Comparison of ENCODE assay signal across 8 cellular contexts in the genomic region with DNA sequence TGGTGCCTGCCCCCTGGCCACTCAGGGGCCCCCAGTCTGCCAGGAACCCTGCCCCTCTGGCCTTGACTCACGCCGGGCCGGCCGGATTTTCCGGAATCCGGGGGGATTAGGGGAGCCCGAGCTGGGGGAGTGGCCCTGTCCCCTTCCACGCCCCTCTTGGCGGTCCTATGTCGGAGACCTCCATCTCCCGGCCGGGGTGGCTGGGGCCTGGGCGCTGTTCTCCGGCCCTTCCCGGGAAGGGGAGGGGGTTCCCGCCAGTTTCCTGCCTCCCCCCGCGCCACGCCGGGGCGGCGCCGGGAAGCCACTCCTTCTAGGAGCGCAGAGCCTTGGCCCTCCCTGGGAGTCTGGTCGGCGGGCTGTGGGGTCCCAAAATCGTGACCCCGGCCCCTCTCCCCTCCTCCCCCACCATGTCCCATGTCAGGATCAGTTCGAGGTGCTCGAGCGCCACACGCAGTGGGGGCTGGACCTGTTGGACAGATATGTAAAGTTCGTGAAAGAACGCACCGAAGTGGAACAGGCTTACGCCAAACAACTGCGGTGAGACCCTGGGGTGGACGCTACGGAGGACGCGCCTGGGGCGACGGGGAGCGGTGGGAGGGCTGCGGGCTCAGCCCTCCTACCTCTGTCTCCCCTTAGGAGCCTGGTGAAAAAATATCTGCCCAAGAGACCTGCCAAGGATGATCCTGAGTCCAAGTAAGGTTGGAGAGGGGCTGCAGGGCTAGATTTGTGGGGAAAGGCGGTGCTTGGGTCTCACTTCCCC. TPM values are rescaled to one million over a fixed set of nuclear protein-coding genes. Genes with fewer than 3 reads are reported as not detected.
DNase-seq lines count a peak whose midpoint lies in the region; ATAC-seq, FAIRE-seq and TF ChIP-seq lines count a peak whose summit lies in the region.

No MANE protein-coding gene starts in this region.

- no peaks in the 10 kb centered on the region for H3F3A ChIP-seq in PC-3 (ENCODE audit: low read length, unreplicated experiment)

- TF ChIP-seq RAD21 in HepG2 (CRISPR knock-in tag; IDR thresholded peaks at IDR 0.05) = no peak

- H3K9ac ChIP-seq in PC-3 (ENCODE audit: low read length) = peak overlapping the region; percentile 79
- peak overlapping the region; percentile 76 for H3K9ac ChIP-seq in HepG2 (ENCODE audit: insufficient read depth, low read depth, low read length)

- H3K4me1 ChIP-seq in PC-3 (ENCODE audit: insufficient read depth, low read length) (peaks cover 57% of the 10 kb centered on the region), HepG2 (ENCODE audit: insufficient read depth, low read length) (peaks cover 61% of the 10 kb centered on the region)

- TF ChIP-seq EP300 in HepG2 (IDR thresholded peaks at IDR 0.05; ENCODE audit: low read depth in 2 of 2, low read length in 2 of 2) (no peak), HepG2 (CRISPR knock-in tag; IDR thresholded peaks at IDR 0.05; ENCODE audit: borderline replicate concordance) (no peak)

- POLR2A ChIA-PET in PC-3 (lab: Charles Lee; ENCODE audit: unreplicated experiment) (no interaction called here), HepG2 (lab: Yijun Ruan, JAX) (interaction anchor here (1.4 to 2.6 kb wide), 2 partner anchors 12 to 20 kb away, joined by 13 to 20 read pairs; partner anchors contain the start of gene C3)

- BruUV-seq in PC-3 (replicated peaks; lab: Mats Ljungman, UMichigan) (no TSS peak), HepG2 (replicated peaks; lab: Mats Ljungman, UMichigan) (no TSS peak)

- peak overlapping the region; percentile 88 for H3K4me2 ChIP-seq in PC-3 (ENCODE audit: low read length)
- peak overlapping the region; percentile 73 for H3K4me2 ChIP-seq in HepG2 (ENCODE audit: low read depth, low read length)

- CTCF ChIA-PET in PC-3 (lab: Charles Lee) (no interaction called here), HepG2 (lab: Yijun Ruan, JAX; ENCODE audit: low intra/inter-chr PET ratio, low total read pairs) (no interaction called here)

- WGBS in HepG2 (ENCODE audit: low lambda C conversion rate) = 12% methylated on average over 15 of the region's 46 CpGs

- in situ Hi-C loops in HepG2 (cut with HindIII; ENCODE audit: extremely low pct_ligation_motif_present, low pct_unique_long_range_greater_than_20kb) = no loop called here

- FAIRE-seq in HepG2 (lab: Jason Lieb, UNC) = no peak

- H3K27ac ChIP-seq in PC-3 (ENCODE audit: low read length) (peak overlapping the region; percentile 23), caudate nucleus (ENCODE audit: low read depth, low read length) (peak overlapping the region; percentile 36), HepG2 (ENCODE audit: extremely low read length, insufficient read depth, low read length) (peak overlapping the region; percentile 66), substantia nigra (ENCODE audit: low read depth, low read length, poor library complexity, severe bottlenecking) (peak overlapping the region; percentile 58)

- no peak for TF ChIP-seq POLR2A in HepG2 (IDR thresholded peaks at IDR 0.05; ENCODE audit: insufficient read depth in 1 of 2, low read depth in 2 of 2, low read length in 2 of 2)

- no peaks in the 10 kb centered on the region for H3K9me2 ChIP-seq in PC-3 (replicated peaks; ENCODE audit: low read length)

- intact Hi-C loops in PC-3 (cut with micrococcal nuclease) = no loop called here
- intact Hi-C loops in HepG2 (cut with micrococcal nuclease; ENCODE audit: unreplicated experiment) = no loop called here

- no peaks in the 10 kb centered on the region for H3K9me3 ChIP-seq in PC-3 (ENCODE audit: low read length)
- no peaks in the 10 kb centered on the region for H3K9me3 ChIP-seq in HepG2 (ENCODE audit: low read length)

- H4K20me1 ChIP-seq in PC-3 (ENCODE audit: low read length) = no peaks in the 10 kb centered on the region
- H4K20me1 ChIP-seq in HepG2 (ENCODE audit: insufficient read depth, low read length) = peaks cover 16% of the 10 kb centered on the region

- H3K4me3 ChIP-seq in PC-3 (ENCODE audit: low read length) (peak overlapping the region; percentile 86), HepG2 (replicated peaks in 1 of 3; ENCODE audit: insufficient read depth in 1 of 3, low read depth in 2 of 3, low read length in 3 of 3) (peak overlapping the region; percentile 89 to 92 (median 92))

- peaks cover 48% of the 10 kb centered on the region for H3K79me2 ChIP-seq in PC-3 (ENCODE audit: low read length)
- peaks cover 25% of the 10 kb centered on the region for H3K79me2 ChIP-seq in HepG2 (ENCODE audit: insufficient read depth, low read length)

- peak overlapping the region; percentile 72 for H2AFZ ChIP-seq in PC-3 (ENCODE audit: low read length)
- no peak overlapping the region for H2AFZ ChIP-seq in HepG2 (ENCODE audit: low read length)

- H3K36me3 ChIP-seq in PC-3 (ENCODE audit: low read depth, low read length) (peaks cover 13% of the 10 kb centered on the region), HepG2 (replicated peaks in 1 of 2; ENCODE audit: control insufficient read depth in 1 of 2, insufficient read depth in 2 of 2, low read length in 2 of 2) (peaks cover 8 to 23% of the 10 kb centered on the region in 2 experiments; a peak in 4 of 5 replicates)

- peak in 2 of 3 experiments; percentile 52 to 69 for DNase-seq in NCI-H1417 (lab: John Stamatoyannopoulos, UW)
- DNase-seq in NCI-H1417 treated with DMSO at 0.1 percent for 48 hours (lab: John Stamatoyannopoulos, UW) = no peak
- DNase-seq in PC-3 = peak; percentile 55
- peak in 3 of 61 donors; percentile 6 to 69 (median 16) for DNase-seq in caudate nucleus (lab: John Stamatoyannopoulos, UW)
- DNase-seq in HepG2 (ENCODE audit: low spot score) = no peak
- peak in 9 of 49 donors; percentile 9 to 47 (median 30) for DNase-seq in substantia nigra (lab: John Stamatoyannopoulos, UW)
- DNase-seq in NCI-H446 treated with DMSO at 0.1 percent for 48 hours (lab: John Stamatoyannopoulos, UW) = no peak
- no peak for DNase-seq in OCI-M2 (lab: John Stamatoyannopoulos, UW; ENCODE audit: unreplicated experiment)

- TF ChIP-seq CTCF in PC-3 (conservative IDR thresholded peaks at IDR 0.05; ENCODE audit: low read depth, low read length) = no peak
- TF ChIP-seq CTCF in HepG2 (CRISPR knock-in tag; IDR thresholded peaks at IDR 0.05) = no peak; the same call in 1 of the 2 replicates

- ATAC-seq in PC-3 = no peak
- ATAC-seq in HepG2 = no peak

- H3K27me3 ChIP-seq in PC-3 (ENCODE audit: low read length) (no peaks in the 10 kb centered on the region), HepG2 (ENCODE audit: control insufficient read depth in 1 of 2, insufficient read depth in 2 of 2, low read length in 2 of 2) (no peaks in the 10 kb centered on the region; a peak in 1 of 5 replicates)

RNA-seq across cellular contexts. Expression of gene TRIP10, which starts 1.3 kb away (rescaled TPM):
- total RNA-seq in PC-3 (2014; rRNA removed) (96.6 and 106 TPM in 2 replicates), HepG2 (2016; rRNA removed; fragmentation: Illumina TruSeq; extraction: Trizol) (24.1 and 32.5 TPM in 2 replicates)
- total RNA-seq in HepG2 (2016; cell fraction: cytosol; rRNA removed; fragmentation: Illumina TruSeq; extraction: Trizol; ENCODE audit: low read depth) = 14.5 and 17.4 TPM in 2 replicates
- total RNA-seq in HepG2 (2016; cell fraction: insoluble cytoplasmic fraction; rRNA removed; fragmentation: Illumina TruSeq; extraction: Trizol) = 21.0 and 35.2 TPM in 2 replicates
- total RNA-seq in HepG2 (2016; cell fraction: membrane; rRNA removed; fragmentation: Illumina TruSeq; extraction: Trizol) = 24.2 and 24.9 TPM in 2 replicates
- total RNA-seq in HepG2 (2016; cell fraction: nucleus; rRNA removed; fragmentation: Illumina TruSeq; extraction: Trizol) = 15.8 and 19.9 TPM in 2 replicates
- 33.2 and 39.4 TPM in 2 replicates for polyA plus RNA-seq in HepG2 (2011; rRNA removed)
- 27.2 and 31.9 TPM in 2 replicates for polyA plus RNA-seq in HepG2 (2011; cell fraction: cytosol; rRNA removed)
- polyA plus RNA-seq in HepG2 (2011; cell fraction: nucleus; rRNA removed) = 93.2 and 99.5 TPM in 2 replicates
- polyA plus RNA-seq in HepG2 (2012) = 45.5 and 60.4 TPM in 2 replicates
- polyA plus RNA-seq in HepG2 (2016; cell fraction: cytosol; fragmentation: Illumina TruSeq; extraction: Trizol; ENCODE audit: low read depth) = 20.7 and 22.0 TPM in 2 replicates
- polyA plus RNA-seq in HepG2 (2016; cell fraction: insoluble cytoplasmic fraction; fragmentation: Illumina TruSeq; extraction: Trizol; ENCODE audit: low read depth) = 32.6 and 39.0 TPM in 2 replicates
- 29.2 and 30.7 TPM in 2 replicates for polyA plus RNA-seq in HepG2 (2016; cell fraction: membrane; fragmentation: Illumina TruSeq; extraction: Trizol; ENCODE audit: low read depth)
- 79.8 and 91.2 TPM in 2 replicates for polyA plus RNA-seq in HepG2 (2016; cell fraction: nucleus; fragmentation: Illumina TruSeq; extraction: Trizol; ENCODE audit: insufficient read depth, low read depth)
- 17.1 and 24.3 TPM in 2 replicates for polyA minus RNA-seq in HepG2 (2011; rRNA and poly(A)+ RNA removed; ENCODE audit: low replicate concordance)
- polyA minus RNA-seq in HepG2 (2011; cell fraction: cytosol; rRNA and poly(A)+ RNA removed) = 14.9 and 15.0 TPM in 2 replicates
- 19.4 and 20.3 TPM in 2 replicates for polyA minus RNA-seq in HepG2 (2011; cell fraction: nucleus; rRNA and poly(A)+ RNA removed)

RNA-seq across cellular contexts. Expression of gene GPR108, which starts 3.4 kb away (rescaled TPM):
- total RNA-seq in PC-3 (2014; rRNA removed) (59.0 and 78.7 TPM in 2 replicates), HepG2 (2016; rRNA removed; fragmentation: Illumina TruSeq; extraction: Trizol) (24.1 and 36.4 TPM in 2 replicates)
- total RNA-seq in HepG2 (2016; cell fraction: cytosol; rRNA removed; fragmentation: Illumina TruSeq; extraction: Trizol; ENCODE audit: low read depth) = 38.0 and 46.7 TPM in 2 replicates
- 17.4 and 36.4 TPM in 2 replicates for total RNA-seq in HepG2 (2016; cell fraction: insoluble cytoplasmic fraction; rRNA removed; fragmentation: Illumina TruSeq; extraction: Trizol)
- total RNA-seq in HepG2 (2016; cell fraction: membrane; rRNA removed; fragmentation: Illumina TruSeq; extraction: Trizol) = 50.7 and 59.0 TPM in 2 replicates
- total RNA-seq in HepG2 (2016; cell fraction: nucleus; rRNA removed; fragmentation: Illumina TruSeq; extraction: Trizol) = 28.9 and 37.5 TPM in 2 replicates
- 63.0 and 69.7 TPM in 2 replicates for polyA plus RNA-seq in HepG2 (2011; rRNA removed)
- 52.1 and 59.5 TPM in 2 replicates for polyA plus RNA-seq in HepG2 (2011; cell fraction: cytosol; rRNA removed)
- 207 and 243 TPM in 2 replicates for polyA plus RNA-seq in HepG2 (2011; cell fraction: nucleus; rRNA removed)
- polyA plus RNA-seq in HepG2 (2012) = 28.8 and 45.1 TPM in 2 replicates
- 45.8 and 48.0 TPM in 2 replicates for polyA plus RNA-seq in HepG2 (2016; cell fraction: cytosol; fragmentation: Illumina TruSeq; extraction: Trizol; ENCODE audit: low read depth)
- 22.1 and 29.5 TPM in 2 replicates for polyA plus RNA-seq in HepG2 (2016; cell fraction: insoluble cytoplasmic fraction; fragmentation: Illumina TruSeq; extraction: Trizol; ENCODE audit: low read depth)
- polyA plus RNA-seq in HepG2 (2016; cell fraction: membrane; fragmentation: Illumina TruSeq; extraction: Trizol; ENCODE audit: low read depth) = 52.9 and 59.3 TPM in 2 replicates
- 87.3 and 93.9 TPM in 2 replicates for polyA plus RNA-seq in HepG2 (2016; cell fraction: nucleus; fragmentation: Illumina TruSeq; extraction: Trizol; ENCODE audit: insufficient read depth, low read depth)
- polyA minus RNA-seq in HepG2 (2011; rRNA and poly(A)+ RNA removed; ENCODE audit: low replicate concordance) = 154 and 189 TPM in 2 replicates
- 18.7 and 18.9 TPM in 2 replicates for polyA minus RNA-seq in HepG2 (2011; cell fraction: cytosol; rRNA and poly(A)+ RNA removed)
- 28.3 and 32.7 TPM in 2 replicates for polyA minus RNA-seq in HepG2 (2011; cell fraction: nucleus; rRNA and poly(A)+ RNA removed)

RNA-seq across cellular contexts. Expression of gene C3, which starts 20.3 kb away (rescaled TPM):
- total RNA-seq in PC-3 (2014; rRNA removed) = 13.3 and 16.9 TPM in 2 replicates
- total RNA-seq in HepG2 (2016; rRNA removed; fragmentation: Illumina TruSeq; extraction: Trizol) = 700 and 1,455 TPM in 2 replicates
- 160 and 192 TPM in 2 replicates for total RNA-seq in HepG2 (2016; cell fraction: cytosol; rRNA removed; fragmentation: Illumina TruSeq; extraction: Trizol; ENCODE audit: low read depth)
- total RNA-seq in HepG2 (2016; cell fraction: insoluble cytoplasmic fraction; rRNA removed; fragmentation: Illumina TruSeq; extraction: Trizol) = 643 and 1,412 TPM in 2 replicates
- 268 and 291 TPM in 2 replicates for total RNA-seq in HepG2 (2016; cell fraction: membrane; rRNA removed; fragmentation: Illumina TruSeq; extraction: Trizol)
- 1,410 and 1,846 TPM in 2 replicates for total RNA-seq in HepG2 (2016; cell fraction: nucleus; rRNA removed; fragmentation: Illumina TruSeq; extraction: Trizol)
- 6,272 and 9,798 TPM in 2 replicates for polyA plus RNA-seq in HepG2 (2011; rRNA removed)
- polyA plus RNA-seq in HepG2 (2011; cell fraction: cytosol; rRNA removed) = 4,601 and 7,618 TPM in 2 replicates
- polyA plus RNA-seq in HepG2 (2011; cell fraction: nucleus; rRNA removed) = 6,023 and 6,891 TPM in 2 replicates
- polyA plus RNA-seq in HepG2 (2012) = 3,859 and 6,494 TPM in 2 replicates
- polyA plus RNA-seq in HepG2 (2016; cell fraction: cytosol; fragmentation: Illumina TruSeq; extraction: Trizol; ENCODE audit: low read depth) = 195 and 210 TPM in 2 replicates
- 903 and 1,023 TPM in 2 replicates for polyA plus RNA-seq in HepG2 (2016; cell fraction: insoluble cytoplasmic fraction; fragmentation: Illumina TruSeq; extraction: Trizol; ENCODE audit: low read depth)
- 286 and 340 TPM in 2 replicates for polyA plus RNA-seq in HepG2 (2016; cell fraction: membrane; fragmentation: Illumina TruSeq; extraction: Trizol; ENCODE audit: low read depth)
- polyA plus RNA-seq in HepG2 (2016; cell fraction: nucleus; fragmentation: Illumina TruSeq; extraction: Trizol; ENCODE audit: insufficient read depth, low read depth) = 3,631 and 3,793 TPM in 2 replicates
- 785 and 9,683 TPM in 2 replicates for polyA minus RNA-seq in HepG2 (2011; rRNA and poly(A)+ RNA removed; ENCODE audit: low replicate concordance)
- polyA minus RNA-seq in HepG2 (2011; cell fraction: cytosol; rRNA and poly(A)+ RNA removed) = 2,000 and 4,520 TPM in 2 replicates
- polyA minus RNA-seq in HepG2 (2011; cell fraction: nucleus; rRNA and poly(A)+ RNA removed) = 1,680 and 2,385 TPM in 2 replicates

RNA-seq across cellular contexts. Expression of gene SH2D3A, which starts 26.5 kb away (rescaled TPM):
- total RNA-seq in PC-3 (2014; rRNA removed) (141 and 162 TPM in 2 replicates), HepG2 (2016; rRNA removed; fragmentation: Illumina TruSeq; extraction: Trizol) (0.60 and 1.0 TPM in 2 replicates)
- 0.61 and 1.1 TPM in 2 replicates for total RNA-seq in HepG2 (2016; cell fraction: cytosol; rRNA removed; fragmentation: Illumina TruSeq; extraction: Trizol; ENCODE audit: low read depth)
- 0.82 and 1.2 TPM in 2 replicates for total RNA-seq in HepG2 (2016; cell fraction: insoluble cytoplasmic fraction; rRNA removed; fragmentation: Illumina TruSeq; extraction: Trizol)
- 1.00 and 1.4 TPM in 2 replicates for total RNA-seq in HepG2 (2016; cell fraction: membrane; rRNA removed; fragmentation: Illumina TruSeq; extraction: Trizol)
- total RNA-seq in HepG2 (2016; cell fraction: nucleus; rRNA removed; fragmentation: Illumina TruSeq; extraction: Trizol) = 0.81 and 1.2 TPM in 2 replicates
- 1.8 and 2.2 TPM in 2 replicates for polyA plus RNA-seq in HepG2 (2011; rRNA removed)
- polyA plus RNA-seq in HepG2 (2011; cell fraction: cytosol; rRNA removed) = 0.97 and 1.7 TPM in 2 replicates
- 2.5 and 3.9 TPM in 2 replicates for polyA plus RNA-seq in HepG2 (2011; cell fraction: nucleus; rRNA removed)
- 1.7 and 1.9 TPM in 2 replicates for polyA plus RNA-seq in HepG2 (2012)
- 0.81 and 0.84 TPM in 2 replicates for polyA plus RNA-seq in HepG2 (2016; cell fraction: cytosol; fragmentation: Illumina TruSeq; extraction: Trizol; ENCODE audit: low read depth)
- 1.0 and 1.5 TPM in 2 replicates for polyA plus RNA-seq in HepG2 (2016; cell fraction: insoluble cytoplasmic fraction; fragmentation: Illumina TruSeq; extraction: Trizol; ENCODE audit: low read depth)
- 0.56 and 0.95 TPM in 2 replicates for polyA plus RNA-seq in HepG2 (2016; cell fraction: membrane; fragmentation: Illumina TruSeq; extraction: Trizol; ENCODE audit: low read depth)
- polyA plus RNA-seq in HepG2 (2016; cell fraction: nucleus; fragmentation: Illumina TruSeq; extraction: Trizol; ENCODE audit: insufficient read depth, low read depth) = 1.2 and 2.2 TPM in 2 replicates
- 2.2 and 18.7 TPM in 2 replicates for polyA minus RNA-seq in HepG2 (2011; rRNA and poly(A)+ RNA removed; ENCODE audit: low replicate concordance)
- polyA minus RNA-seq in HepG2 (2011; cell fraction: cytosol; rRNA and poly(A)+ RNA removed) = 0.70 and 0.89 TPM in 2 replicates
- 2.1 and 2.3 TPM in 2 replicates for polyA minus RNA-seq in HepG2 (2011; cell fraction: nucleus; rRNA and poly(A)+ RNA removed)

RNA-seq across cellular contexts. Expression of gene VAV1, which starts 31.7 kb away (rescaled TPM):
- total RNA-seq in PC-3 (2014; rRNA removed) = 3.0 and 3.2 TPM in 2 replicates
- not detected in 2 replicates for total RNA-seq in HepG2 (2016; rRNA removed; fragmentation: Illumina TruSeq; extraction: Trizol)
- total RNA-seq in HepG2 (2016; cell fraction: cytosol; rRNA removed; fragmentation: Illumina TruSeq; extraction: Trizol; ENCODE audit: low read depth) = not detected in 2 replicates
- not detected in 2 replicates for total RNA-seq in HepG2 (2016; cell fraction: insoluble cytoplasmic fraction; rRNA removed; fragmentation: Illumina TruSeq; extraction: Trizol)
- total RNA-seq in HepG2 (2016; cell fraction: membrane; rRNA removed; fragmentation: Illumina TruSeq; extraction: Trizol) = not detected in 2 replicates
- not detected in 2 replicates for total RNA-seq in HepG2 (2016; cell fraction: nucleus; rRNA removed; fragmentation: Illumina TruSeq; extraction: Trizol)
- not detected in 2 replicates for polyA plus RNA-seq in HepG2 (2011; rRNA removed)
- polyA plus RNA-seq in HepG2 (2011; cell fraction: cytosol; rRNA removed) = not detected in 2 replicates
- polyA plus RNA-seq in HepG2 (2011; cell fraction: nucleus; rRNA removed) = 0.05 TPM in 1 of 2 replicates, not detected in the other
- not detected in 2 replicates for polyA plus RNA-seq in HepG2 (2012)
- not detected in 2 replicates for polyA plus RNA-seq in HepG2 (2016; cell fraction: cytosol; fragmentation: Illumina TruSeq; extraction: Trizol; ENCODE audit: low read depth)
- polyA plus RNA-seq in HepG2 (2016; cell fraction: insoluble cytoplasmic fraction; fragmentation: Illumina TruSeq; extraction: Trizol; ENCODE audit: low read depth) = not detected in 2 replicates
- not detected in 2 replicates for polyA plus RNA-seq in HepG2 (2016; cell fraction: membrane; fragmentation: Illumina TruSeq; extraction: Trizol; ENCODE audit: low read depth)
- polyA plus RNA-seq in HepG2 (2016; cell fraction: nucleus; fragmentation: Illumina TruSeq; extraction: Trizol; ENCODE audit: insufficient read depth, low read depth) = not detected in 2 replicates
- polyA minus RNA-seq in HepG2 (2011; rRNA and poly(A)+ RNA removed; ENCODE audit: low replicate concordance) = not detected in 2 replicates
- not detected in 2 replicates for polyA minus RNA-seq in HepG2 (2011; cell fraction: cytosol; rRNA and poly(A)+ RNA removed)
- not detected in 2 replicates for polyA minus RNA-seq in HepG2 (2011; cell fraction: nucleus; rRNA and poly(A)+ RNA removed)

Comparison
In these comparisons a context has a peak if more than half of its experiments do, and no peak if none do; other contexts are left out.
1. DNase-seq: peak in NCI-H1417 (2 of 3) and PC-3 (single experiment); none in NCI-H1417 treated with DMSO at 0.1 percent for 48 hours (single experiment), HepG2 (single experiment), NCI-H446 treated with DMSO at 0.1 percent for 48 hours (single experiment) and OCI-M2 (single experiment).
2. Peak in every context shown above with its lines, with median percentiles within 50 percentile points of each other: H3K27ac ChIP-seq.